Comparison of ENCODE assay signal across 18 cellular contexts in the genomic region with DNA sequence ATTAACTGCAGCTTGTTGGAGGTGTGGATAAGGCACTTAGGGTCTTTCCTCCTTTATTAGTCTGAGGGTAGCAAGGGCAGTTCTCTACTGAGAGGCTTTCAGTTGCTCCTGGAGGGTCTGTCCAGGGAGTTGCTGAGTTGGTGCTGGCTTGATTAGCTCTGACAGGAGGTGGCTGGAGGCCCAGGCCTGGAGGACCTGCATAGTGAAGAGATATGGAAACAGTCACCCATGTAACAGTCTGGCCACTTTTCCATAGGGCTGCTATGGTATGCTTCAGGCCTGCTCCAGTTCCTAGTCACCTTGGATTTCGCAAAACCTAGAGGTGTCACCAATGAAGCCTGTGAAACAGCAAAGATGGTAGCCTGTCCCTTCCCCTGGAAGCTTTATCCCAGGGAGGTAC.
"Had no signal": no experiment of that assay in that cellular context is flagged by ENCODE, and none has a peak within 500 bp of the region (broad histone marks: within the 10 kb centered on the region; RNA-seq: fewer than 3 reads in every experiment).

No MANE protein-coding gene starts in this region.

- H3K27me3 Mint-ChIP-seq: activated B cell treated with CpG ODN at 0.5 μM for 24 hours; activated CD4-positive, alpha-beta T cell treated with anti-CD3 and anti-CD28 coated beads for 36 hours; activated T-cell treated with anti-CD3 and anti-CD28 coated beads, Interleukin-2, amount 50 U/mL, for 24 hours; naive thymus-derived CD8-positive, alpha-beta T cell had no signal

- H3K9me3 ChIP-seq: thyroid gland had no signal

- H3K27ac ChIP-seq: body of pancreas, cardiac muscle cell, neural progenitor cell, thyroid gland had no signal

- H3K36me3 Mint-ChIP-seq: neural progenitor cell had no signal

- H3K4me1 ChIP-seq: body of pancreas had no signal

- H3K4me3 Mint-ChIP-seq: activated B cell treated with CpG ODN at 0.5 μM for 24 hours; activated CD4-positive, alpha-beta T cell treated with anti-CD3 and anti-CD28 coated beads for 36 hours; activated naive CD4-positive, alpha-beta T cell treated with anti-CD3 and anti-CD28 coated beads for 36 hours; activated T-cell treated with anti-CD3 and anti-CD28 coated beads, Interleukin-2, amount 50 U/mL, for 24 hours; mesothelial cell of epicardium; neural progenitor cell; T-helper 1 cell treated with Interleukin-12 subunit alpha and Interleukin-12 subunit beta and Interleukin-4 antibody, amounts not matched to agents 30 μg/mL and 1 μg/mL, for 36 hours had no signal

- DNase-seq: activated B cell treated with CpG ODN at 0.5 μM for 24 hours; activated CD4-positive, alpha-beta T cell treated with anti-CD3 and anti-CD28 coated beads for 36 hours; activated naive CD4-positive, alpha-beta T cell treated with anti-CD3 and anti-CD28 coated beads for 36 hours; activated T-cell treated with anti-CD3 and anti-CD28 coated beads, Interleukin-2, amount 50 U/mL, for 24 hours; anterior cingulate cortex; body of pancreas; naive thymus-derived CD8-positive, alpha-beta T cell; posterior cingulate gyrus; stimulated activated CD4-positive, alpha-beta T cell treated with anti-CD3 and anti-CD28 coated beads, Interleukin-2, amount 100 ng/mL, for 48 hours; stimulated activated CD8-positive, alpha-beta memory T cell treated with anti-CD3 and anti-CD28 coated beads, Interleukin-4, amount 100 ng/mL, for 48 hours; stimulated activated naive CD4-positive, alpha-beta T cell treated with Interleukin-2 at 50 U/mL for 16 hours; substantia nigra had no signal

- H3K4me3 ChIP-seq: body of pancreas, cardiac muscle cell, lung, neural progenitor cell, thyroid gland had no signal

- H3K27me3 ChIP-seq: body of pancreas, cardiac muscle cell, neural progenitor cell, thyroid gland had no signal

- H3K36me3 ChIP-seq: cardiac muscle cell, neural progenitor cell, thyroid gland had no signal

- H3K27ac Mint-ChIP-seq: activated B cell treated with CpG ODN at 0.5 μM for 24 hours; activated naive CD4-positive, alpha-beta T cell treated with anti-CD3 and anti-CD28 coated beads for 36 hours; activated T-cell treated with anti-CD3 and anti-CD28 coated beads, Interleukin-2, amount 50 U/mL, for 24 hours; mesothelial cell of epicardium; neural progenitor cell had no signal

- ATAC-seq: activated CD4-positive, alpha-beta T cell treated with anti-CD3 and anti-CD28 coated beads for 36 hours; body of pancreas; naive thymus-derived CD8-positive, alpha-beta T cell had no signal
